In genomic region chr14:39025250-39025809, GRCh38 we compare ENCODE assay signal across 1 cellular context.
A peak's percentile ranks its signal among the peaks of the same experiment; 100 is the strongest.
TF ChIP-seq lines count a peak whose summit lies in the region.

No MANE protein-coding gene starts in this region.

TF ChIP-seq in HepG2, 621 proteins besides CTCF, POLR2A, EP300 and RAD21 (continued from another document and continues in another):
- TF ChIP-seq MAZ (IDR thresholded peaks at IDR 0.05; ENCODE audit: borderline replicate concordance, low read depth, low read length) = no peak
- TF ChIP-seq MAZ (CRISPR knock-in tag; IDR thresholded peaks at IDR 0.05; ENCODE audit: low read depth) = no peak
- TF ChIP-seq, protein P1, sequence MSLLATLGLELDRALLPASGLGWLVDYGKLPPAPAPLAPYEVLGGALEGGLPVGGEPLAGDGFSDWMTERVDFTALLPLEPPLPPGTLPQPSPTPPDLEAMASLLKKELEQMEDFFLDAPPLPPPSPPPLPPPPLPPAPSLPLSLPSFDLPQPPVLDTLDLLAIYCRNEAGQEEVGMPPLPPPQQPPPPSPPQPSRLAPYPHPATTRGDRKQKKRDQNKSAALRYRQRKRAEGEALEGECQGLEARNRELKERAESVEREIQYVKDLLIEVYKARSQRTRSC (CRISPR knock-in tag; IDR thresholded peaks at IDR 0.05; ENCODE audit: low read depth) = no peak
- TF ChIP-seq, protein P2, sequence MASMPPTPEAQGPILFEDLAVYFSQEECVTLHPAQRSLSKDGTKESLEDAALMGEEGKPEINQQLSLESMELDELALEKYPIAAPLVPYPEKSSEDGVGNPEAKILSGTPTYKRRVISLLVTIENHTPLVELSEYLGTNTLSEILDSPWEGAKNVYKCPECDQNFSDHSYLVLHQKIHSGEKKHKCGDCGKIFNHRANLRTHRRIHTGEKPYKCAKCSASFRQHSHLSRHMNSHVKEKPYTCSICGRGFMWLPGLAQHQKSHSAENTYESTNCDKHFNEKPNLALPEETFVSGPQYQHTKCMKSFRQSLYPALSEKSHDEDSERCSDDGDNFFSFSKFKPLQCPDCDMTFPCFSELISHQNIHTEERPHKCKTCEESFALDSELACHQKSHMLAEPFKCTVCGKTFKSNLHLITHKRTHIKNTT (CRISPR knock-in tag; IDR thresholded peaks at IDR 0.05) = no peak
- peak; percentile 72; the same call in 1 of the 2 replicates for TF ChIP-seq ZNF383 (CRISPR knock-in tag; IDR thresholded peaks at IDR 0.05; ENCODE audit: borderline replicate concordance)
- no peak for TF ChIP-seq TMF1 (CRISPR knock-in tag; IDR thresholded peaks at IDR 0.05; ENCODE audit: low read depth)
- no peak for TF ChIP-seq ZBED4 (CRISPR knock-in tag; IDR thresholded peaks at IDR 0.05; ENCODE audit: borderline replicate concordance)
- no peak for TF ChIP-seq SOX13 (IDR thresholded peaks at IDR 0.05)
- peak in 1 of 2 experiments; percentile 26; a peak in 1 of 4 replicates for TF ChIP-seq SOX13 (CRISPR knock-in tag; conservative IDR thresholded peaks at IDR 0.05 in 1 of 2, IDR thresholded peaks at IDR 0.05 in 1 of 2)
- TF ChIP-seq GLI4 (CRISPR knock-in tag; IDR thresholded peaks at IDR 0.05; ENCODE audit: borderline replicate concordance) = no peak
- no peak for TF ChIP-seq ZNF430 (CRISPR knock-in tag; IDR thresholded peaks at IDR 0.05)
- TF ChIP-seq ZNF263 (CRISPR knock-in tag; IDR thresholded peaks at IDR 0.05) = peak; percentile 27; the same call in 1 of the 2 replicates
- TF ChIP-seq DDIT3 (CRISPR knock-in tag; IDR thresholded peaks at IDR 0.05) = no peak
- no peak for TF ChIP-seq SP1 (IDR thresholded peaks at IDR 0.05)
- no peak for TF ChIP-seq SP1 (CRISPR knock-in tag; IDR thresholded peaks at IDR 0.05)
- no peak for TF ChIP-seq JUND (CRISPR knock-in tag; IDR thresholded peaks at IDR 0.05)
- no peak for TF ChIP-seq NR2F1 (CRISPR knock-in tag; IDR thresholded peaks at IDR 0.05)
- TF ChIP-seq RFXANK (CRISPR knock-in tag; IDR thresholded peaks at IDR 0.05) = no peak
- TF ChIP-seq ADNP (CRISPR knock-in tag; IDR thresholded peaks at IDR 0.05) = no peak
- no peak for TF ChIP-seq RFX3 (CRISPR knock-in tag; IDR thresholded peaks at IDR 0.05)
- TF ChIP-seq ZNF543 (CRISPR knock-in tag; IDR thresholded peaks at IDR 0.05) = peak; percentile 39; the same call in 1 of the 2 replicates
- TF ChIP-seq ZNF510 (CRISPR knock-in tag; IDR thresholded peaks at IDR 0.05; ENCODE audit: low read depth) = 0 out of 2 replicates have a peak, but pooled peaks have one; percentile 1
- no peak for TF ChIP-seq ZNF138 (CRISPR knock-in tag; IDR thresholded peaks at IDR 0.05; ENCODE audit: low read depth)
- TF ChIP-seq ZNF33A (CRISPR knock-in tag; IDR thresholded peaks at IDR 0.05; ENCODE audit: borderline replicate concordance) = no peak
- peak; percentile 47; the same call in 1 of the 2 replicates for TF ChIP-seq KDM5A (IDR thresholded peaks at IDR 0.05; ENCODE audit: borderline replicate concordance, low read length)
- TF ChIP-seq, protein P3, sequence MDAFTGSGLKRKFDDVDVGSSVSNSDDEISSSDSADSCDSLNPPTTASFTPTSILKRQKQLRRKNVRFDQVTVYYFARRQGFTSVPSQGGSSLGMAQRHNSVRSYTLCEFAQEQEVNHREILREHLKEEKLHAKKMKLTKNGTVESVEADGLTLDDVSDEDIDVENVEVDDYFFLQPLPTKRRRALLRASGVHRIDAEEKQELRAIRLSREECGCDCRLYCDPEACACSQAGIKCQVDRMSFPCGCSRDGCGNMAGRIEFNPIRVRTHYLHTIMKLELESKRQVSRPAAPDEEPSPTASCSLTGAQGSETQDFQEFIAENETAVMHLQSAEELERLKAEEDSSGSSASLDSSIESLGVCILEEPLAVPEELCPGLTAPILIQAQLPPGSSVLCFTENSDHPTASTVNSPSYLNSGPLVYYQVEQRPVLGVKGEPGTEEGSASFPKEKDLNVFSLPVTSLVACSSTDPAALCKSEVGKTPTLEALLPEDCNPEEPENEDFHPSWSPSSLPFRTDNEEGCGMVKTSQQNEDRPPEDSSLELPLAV (CRISPR knock-in tag; conservative IDR thresholded peaks at IDR 0.05; ENCODE audit: low read depth) = no peak
- TF ChIP-seq CEBPB (IDR thresholded peaks at IDR 0.05; ENCODE audit: borderline replicate concordance, low read depth, low read length) = no peak
- TF ChIP-seq ZMAT3 (CRISPR knock-in tag; conservative IDR thresholded peaks at IDR 0.05) = no peak
- TF ChIP-seq TBL1XR1 (IDR thresholded peaks at IDR 0.05; ENCODE audit: borderline replicate concordance, low read length, partially characterized antibody) = no peak
- no peak for TF ChIP-seq GATAD2A (CRISPR knock-in tag; IDR thresholded peaks at IDR 0.05)
- TF ChIP-seq, protein P4, sequence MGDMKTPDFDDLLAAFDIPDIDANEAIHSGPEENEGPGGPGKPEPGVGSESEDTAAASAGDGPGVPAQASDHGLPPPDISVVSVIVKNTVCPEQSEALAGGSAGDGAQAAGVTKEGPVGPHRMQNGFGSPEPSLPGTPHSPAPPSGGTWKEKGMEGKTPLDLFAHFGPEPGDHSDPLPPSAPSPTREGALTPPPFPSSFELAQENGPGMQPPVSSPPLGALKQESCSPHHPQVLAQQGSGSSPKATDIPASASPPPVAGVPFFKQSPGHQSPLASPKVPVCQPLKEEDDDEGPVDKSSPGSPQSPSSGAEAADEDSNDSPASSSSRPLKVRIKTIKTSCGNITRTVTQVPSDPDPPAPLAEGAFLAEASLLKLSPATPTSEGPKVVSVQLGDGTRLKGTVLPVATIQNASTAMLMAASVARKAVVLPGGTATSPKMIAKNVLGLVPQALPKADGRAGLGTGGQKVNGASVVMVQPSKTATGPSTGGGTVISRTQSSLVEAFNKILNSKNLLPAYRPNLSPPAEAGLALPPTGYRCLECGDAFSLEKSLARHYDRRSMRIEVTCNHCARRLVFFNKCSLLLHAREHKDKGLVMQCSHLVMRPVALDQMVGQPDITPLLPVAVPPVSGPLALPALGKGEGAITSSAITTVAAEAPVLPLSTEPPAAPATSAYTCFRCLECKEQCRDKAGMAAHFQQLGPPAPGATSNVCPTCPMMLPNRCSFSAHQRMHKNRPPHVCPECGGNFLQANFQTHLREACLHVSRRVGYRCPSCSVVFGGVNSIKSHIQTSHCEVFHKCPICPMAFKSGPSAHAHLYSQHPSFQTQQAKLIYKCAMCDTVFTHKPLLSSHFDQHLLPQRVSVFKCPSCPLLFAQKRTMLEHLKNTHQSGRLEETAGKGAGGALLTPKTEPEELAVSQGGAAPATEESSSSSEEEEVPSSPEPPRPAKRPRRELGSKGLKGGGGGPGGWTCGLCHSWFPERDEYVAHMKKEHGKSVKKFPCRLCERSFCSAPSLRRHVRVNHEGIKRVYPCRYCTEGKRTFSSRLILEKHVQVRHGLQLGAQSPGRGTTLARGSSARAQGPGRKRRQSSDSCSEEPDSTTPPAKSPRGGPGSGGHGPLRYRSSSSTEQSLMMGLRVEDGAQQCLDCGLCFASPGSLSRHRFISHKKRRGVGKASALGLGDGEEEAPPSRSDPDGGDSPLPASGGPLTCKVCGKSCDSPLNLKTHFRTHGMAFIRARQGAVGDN (CRISPR knock-in tag; IDR thresholded peaks at IDR 0.05) = no peak
- TF ChIP-seq, protein P5, sequence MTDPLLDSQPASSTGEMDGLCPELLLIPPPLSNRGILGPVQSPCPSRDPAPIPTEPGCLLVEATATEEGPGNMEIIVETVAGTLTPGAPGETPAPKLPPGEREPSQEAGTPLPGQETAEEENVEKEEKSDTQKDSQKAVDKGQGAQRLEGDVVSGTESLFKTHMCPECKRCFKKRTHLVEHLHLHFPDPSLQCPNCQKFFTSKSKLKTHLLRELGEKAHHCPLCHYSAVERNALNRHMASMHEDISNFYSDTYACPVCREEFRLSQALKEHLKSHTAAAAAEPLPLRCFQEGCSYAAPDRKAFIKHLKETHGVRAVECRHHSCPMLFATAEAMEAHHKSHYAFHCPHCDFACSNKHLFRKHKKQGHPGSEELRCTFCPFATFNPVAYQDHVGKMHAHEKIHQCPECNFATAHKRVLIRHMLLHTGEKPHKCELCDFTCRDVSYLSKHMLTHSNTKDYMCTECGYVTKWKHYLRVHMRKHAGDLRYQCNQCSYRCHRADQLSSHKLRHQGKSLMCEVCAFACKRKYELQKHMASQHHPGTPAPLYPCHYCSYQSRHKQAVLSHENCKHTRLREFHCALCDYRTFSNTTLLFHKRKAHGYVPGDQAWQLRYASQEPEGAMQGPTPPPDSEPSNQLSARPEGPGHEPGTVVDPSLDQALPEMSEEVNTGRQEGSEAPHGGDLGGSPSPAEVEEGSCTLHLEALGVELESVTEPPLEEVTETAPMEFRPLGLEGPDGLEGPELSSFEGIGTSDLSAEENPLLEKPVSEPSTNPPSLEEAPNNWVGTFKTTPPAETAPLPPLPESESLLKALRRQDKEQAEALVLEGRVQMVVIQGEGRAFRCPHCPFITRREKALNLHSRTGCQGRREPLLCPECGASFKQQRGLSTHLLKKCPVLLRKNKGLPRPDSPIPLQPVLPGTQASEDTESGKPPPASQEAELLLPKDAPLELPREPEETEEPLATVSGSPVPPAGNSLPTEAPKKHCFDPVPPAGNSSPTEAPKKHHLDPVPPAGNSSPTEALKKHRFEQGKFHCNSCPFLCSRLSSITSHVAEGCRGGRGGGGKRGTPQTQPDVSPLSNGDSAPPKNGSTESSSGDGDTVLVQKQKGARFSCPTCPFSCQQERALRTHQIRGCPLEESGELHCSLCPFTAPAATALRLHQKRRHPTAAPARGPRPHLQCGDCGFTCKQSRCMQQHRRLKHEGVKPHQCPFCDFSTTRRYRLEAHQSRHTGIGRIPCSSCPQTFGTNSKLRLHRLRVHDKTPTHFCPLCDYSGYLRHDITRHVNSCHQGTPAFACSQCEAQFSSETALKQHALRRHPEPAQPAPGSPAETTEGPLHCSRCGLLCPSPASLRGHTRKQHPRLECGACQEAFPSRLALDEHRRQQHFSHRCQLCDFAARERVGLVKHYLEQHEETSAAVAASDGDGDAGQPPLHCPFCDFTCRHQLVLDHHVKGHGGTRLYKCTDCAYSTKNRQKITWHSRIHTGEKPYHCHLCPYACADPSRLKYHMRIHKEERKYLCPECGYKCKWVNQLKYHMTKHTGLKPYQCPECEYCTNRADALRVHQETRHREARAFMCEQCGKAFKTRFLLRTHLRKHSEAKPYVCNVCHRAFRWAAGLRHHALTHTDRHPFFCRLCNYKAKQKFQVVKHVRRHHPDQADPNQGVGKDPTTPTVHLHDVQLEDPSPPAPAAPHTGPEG (CRISPR knock-in tag; IDR thresholded peaks at IDR 0.05) = no peak; the same call in 1 of the 2 replicates
- TF ChIP-seq ZC3H4 (CRISPR knock-in tag; IDR thresholded peaks at IDR 0.05; ENCODE audit: borderline replicate concordance) = no peak
- no peak for TF ChIP-seq ISL2 (CRISPR knock-in tag; IDR thresholded peaks at IDR 0.05)
- TF ChIP-seq MIER3 (CRISPR knock-in tag; IDR thresholded peaks at IDR 0.05; ENCODE audit: borderline replicate concordance) = no peak
- TF ChIP-seq, protein P6, sequence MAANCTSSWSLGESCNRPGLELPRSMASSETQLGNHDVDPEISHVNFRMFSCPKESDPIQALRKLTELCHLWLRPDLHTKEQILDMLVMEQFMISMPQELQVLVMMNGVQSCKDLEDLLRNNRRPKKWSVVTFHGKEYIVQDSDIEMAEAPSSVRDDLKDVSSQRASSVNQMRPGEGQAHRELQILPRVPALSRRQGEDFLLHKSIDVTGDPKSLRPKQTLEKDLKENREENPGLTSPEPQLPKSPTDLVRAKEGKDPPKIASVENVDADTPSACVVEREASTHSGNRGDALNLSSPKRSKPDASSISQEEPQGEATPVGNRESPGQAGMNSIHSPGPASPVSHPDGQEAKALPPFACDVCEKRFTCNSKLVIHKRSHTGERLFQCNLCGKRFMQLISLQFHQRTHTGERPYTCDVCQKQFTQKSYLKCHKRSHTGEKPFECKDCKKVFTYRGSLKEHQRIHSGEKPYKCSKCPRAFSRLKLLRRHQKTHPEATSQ (CRISPR knock-in tag; IDR thresholded peaks at IDR 0.05; ENCODE audit: borderline replicate concordance) = no peak
- TF ChIP-seq, protein P7, sequence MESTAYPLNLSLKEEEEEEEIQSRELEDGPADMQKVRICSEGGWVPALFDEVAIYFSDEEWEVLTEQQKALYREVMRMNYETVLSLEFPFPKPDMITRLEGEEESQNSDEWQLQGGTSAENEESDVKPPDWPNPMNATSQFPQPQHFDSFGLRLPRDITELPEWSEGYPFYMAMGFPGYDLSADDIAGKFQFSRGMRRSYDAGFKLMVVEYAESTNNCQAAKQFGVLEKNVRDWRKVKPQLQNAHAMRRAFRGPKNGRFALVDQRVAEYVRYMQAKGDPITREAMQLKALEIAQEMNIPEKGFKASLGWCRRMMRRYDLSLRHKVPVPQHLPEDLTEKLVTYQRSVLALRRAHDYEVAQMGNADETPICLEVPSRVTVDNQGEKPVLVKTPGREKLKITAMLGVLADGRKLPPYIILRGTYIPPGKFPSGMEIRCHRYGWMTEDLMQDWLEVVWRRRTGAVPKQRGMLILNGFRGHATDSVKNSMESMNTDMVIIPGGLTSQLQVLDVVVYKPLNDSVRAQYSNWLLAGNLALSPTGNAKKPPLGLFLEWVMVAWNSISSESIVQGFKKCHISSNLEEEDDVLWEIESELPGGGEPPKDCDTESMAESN (CRISPR knock-in tag; conservative IDR thresholded peaks at IDR 0.05) = no peak
- TF ChIP-seq ZNF44 (CRISPR knock-in tag; IDR thresholded peaks at IDR 0.05) = no peak
- TF ChIP-seq, protein P8, sequence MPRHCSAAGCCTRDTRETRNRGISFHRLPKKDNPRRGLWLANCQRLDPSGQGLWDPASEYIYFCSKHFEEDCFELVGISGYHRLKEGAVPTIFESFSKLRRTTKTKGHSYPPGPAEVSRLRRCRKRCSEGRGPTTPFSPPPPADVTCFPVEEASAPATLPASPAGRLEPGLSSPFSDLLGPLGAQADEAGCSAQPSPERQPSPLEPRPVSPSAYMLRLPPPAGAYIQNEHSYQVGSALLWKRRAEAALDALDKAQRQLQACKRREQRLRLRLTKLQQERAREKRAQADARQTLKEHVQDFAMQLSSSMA (CRISPR knock-in tag; IDR thresholded peaks at IDR 0.05) = no peak
- no peak for TF ChIP-seq ZNF501 (CRISPR knock-in tag; IDR thresholded peaks at IDR 0.05)
